ENCODE assay signal across 19 cellular contexts in genomic region chr7:16356241-16356958, GRCh38.
DNase-seq lines count a peak whose midpoint lies in the region; ATAC-seq and TF ChIP-seq lines count a peak whose summit lies in the region.
"Had no signal": no experiment of that assay in that cellular context is flagged by ENCODE, and none has a peak within 500 bp of the region (broad histone marks: within the 10 kb centered on the region; RNA-seq: fewer than 3 reads in every experiment).

No MANE protein-coding gene starts in this region.

- peak overlapping the region; percentile 50 for H3K27ac Mint-ChIP-seq in chondrocyte (ENCODE audit: unreplicated experiment)
- H3K27ac Mint-ChIP-seq in nephron: peak overlapping the region in 2 of 3 experiments; percentile 11 to 47
- H3K27ac Mint-ChIP-seq: activated B cell treated with CpG ODN at 0.5 μM for 24 hours had no signal

- H3K4me1 Mint-ChIP-seq in chondrocyte (ENCODE audit: low read depth) (peaks cover 29% of the 10 kb centered on the region), nephron (peaks cover 18% of the 10 kb centered on the region)
- H3K4me1 Mint-ChIP-seq: activated B cell treated with CpG ODN at 0.5 μM for 24 hours had no signal

- H3K27me3 Mint-ChIP-seq in chondrocyte (ENCODE audit: low read depth): no peaks in the 10 kb centered on the region
- no peaks in the 10 kb centered on the region for H3K27me3 Mint-ChIP-seq in nephron (ENCODE audit: low read depth)
- H3K27me3 Mint-ChIP-seq: activated B cell treated with CpG ODN at 0.5 μM for 24 hours had no signal

- peak; percentile 17 for DNase-seq in GF-D8 (lab: John Stamatoyannopoulos, UW)
- DNase-seq in NCI-H226: peak; percentile 27
- DNase-seq in chondrocyte (ENCODE audit: low spot score): no peak
- DNase-seq in iPS-NIHi7 (ENCODE audit: extremely low spot score): no peak
- no peak for DNase-seq in SK-N-DZ (ENCODE audit: low spot score)
- DNase-seq: activated B cell treated with CpG ODN at 0.5 μM for 24 hours; amniotic stem cell; colonic mucosa; DMS53; heart right ventricle; midbrain; NCI-H1105; NCI-H2171 treated with DMSO at 0.1 percent for 48 hours; occipital lobe; stimulated activated CD4-positive, alpha-beta T cell treated with anti-CD3 and anti-CD28 coated beads, Interleukin-4, amount 100 ng/mL, for 1 hour had no signal

- H3K4me3 Mint-ChIP-seq in chondrocyte (ENCODE audit: unreplicated experiment) (no peak overlapping the region), nephron (no peak overlapping the region)
- H3K4me3 Mint-ChIP-seq: activated B cell treated with CpG ODN at 0.5 μM for 24 hours had no signal

- no peak for ATAC-seq in GM21717 (IDR thresholded peaks at IDR 0.05; ENCODE audit: unreplicated experiment)
- no peak for ATAC-seq in GM21786 (IDR thresholded peaks at IDR 0.05; ENCODE audit: unreplicated experiment)
- ATAC-seq: sciatic nerve had no signal

- no peak for TF ChIP-seq CTCF in chondrocyte (IDR thresholded peaks at IDR 0.05)
- TF ChIP-seq CTCF in nephron (IDR thresholded peaks at IDR 0.05; ENCODE audit: unreplicated experiment in 3 of 3): no peak

- H3K9me3 Mint-ChIP-seq in chondrocyte (ENCODE audit: low read depth) (peaks cover 3% of the 10 kb centered on the region), nephron (peaks cover 3% of the 10 kb centered on the region)
- H3K9me3 Mint-ChIP-seq: activated B cell treated with CpG ODN at 0.5 μM for 24 hours had no signal

- H3K36me3 Mint-ChIP-seq in chondrocyte (ENCODE audit: low read depth): no peaks in the 10 kb centered on the region
- peaks cover 2% of the 10 kb centered on the region for H3K36me3 Mint-ChIP-seq in nephron (ENCODE audit: low read depth)

Comparison
In these comparisons a context has a peak if more than half of its experiments do, and no peak if none do; other contexts are left out.
1. DNase-seq: peak in GF-D8 (single experiment) and NCI-H226 (single experiment); none in chondrocyte (single experiment), iPS-NIHi7 (single experiment) and SK-N-DZ (single experiment).